ENCODE assay signal across 8 cellular contexts in genomic region chr1:54229281-54229891, GRCh38. TPM values are rescaled to one million over a fixed set of nuclear protein-coding genes. Genes with fewer than 3 reads are reported as not detected.
DNase-seq lines count a peak whose midpoint lies in the region; ATAC-seq lines count a peak whose summit lies in the region.

No MANE protein-coding gene starts in this region.

- ATAC-seq in activated CD8-positive, alpha-beta memory T cell treated with anti-CD3 and anti-CD28 coated beads, Interleukin-2, amount 10 ng/mL, durations not matched to agents 7 days and 5 days: peak; percentile 50
- ATAC-seq in right cardiac atrium (peak; percentile 18 to 45), HG03159 (IDR thresholded peaks at IDR 0.05; ENCODE audit: unreplicated experiment) (no peak), HG03025 (IDR thresholded peaks at IDR 0.05; ENCODE audit: low FRiP score, unreplicated experiment) (no peak)
- ATAC-seq in stimulated activated naive CD8-positive, alpha-beta T cell treated with anti-CD3 and anti-CD28 coated beads, Interleukin-15, Interleukin-2, amounts not matched to agents 100 U/mL and 50 U/mL, for 24 hours: peak; percentile 74

- peak; percentile 66 for DNase-seq in activated CD8-positive, alpha-beta memory T cell treated with anti-CD3 and anti-CD28 coated beads, Interleukin-2, amount 10 ng/mL, durations not matched to agents 7 days and 5 days
- DNase-seq in activated CD8-positive, alpha-beta memory T cell treated with anti-CD3 and anti-CD28 coated beads, Interleukin-2, amount 50 U/mL, for 4 hours: no peak
- DNase-seq in activated CD4-positive, alpha-beta T cell treated with anti-CD3 and anti-CD28 coated beads, Interleukin-2, amount 10 ng/mL, durations not matched to agents 7 days and 5 days: peak; percentile 10
- DNase-seq in right cardiac atrium (peak in 1 of 3 donors; percentile 39), midbrain (lab: John Stamatoyannopoulos, UW) (no peak)
- peak; percentile 65 for DNase-seq in stimulated activated naive CD8-positive, alpha-beta T cell treated with anti-CD3 and anti-CD28 coated beads, Interleukin-15, Interleukin-2, amounts not matched to agents 100 U/mL and 50 U/mL, for 24 hours

- H3K9me3 ChIP-seq in right cardiac atrium (ENCODE audit: control insufficient read depth, low read length): no peaks in the 10 kb centered on the region

- H3K27me3 Mint-ChIP-seq in activated CD8-positive, alpha-beta memory T cell treated with anti-CD3 and anti-CD28 coated beads, Interleukin-2, amount 10 ng/mL, durations not matched to agents 7 days and 5 days: no peaks in the 10 kb centered on the region
- no peaks in the 10 kb centered on the region for H3K27me3 Mint-ChIP-seq in activated CD4-positive, alpha-beta T cell treated with anti-CD3 and anti-CD28 coated beads, Interleukin-2, amount 10 ng/mL, durations not matched to agents 7 days and 5 days

- no peak overlapping the region for H3K4me3 ChIP-seq in right cardiac atrium (ENCODE audit: low read length)

- peak overlapping the region; percentile 76 for H3K27ac Mint-ChIP-seq in activated CD8-positive, alpha-beta memory T cell treated with anti-CD3 and anti-CD28 coated beads, Interleukin-2, amount 10 ng/mL, durations not matched to agents 7 days and 5 days
- peak overlapping the region; percentile 76 for H3K27ac Mint-ChIP-seq in activated CD4-positive, alpha-beta T cell treated with anti-CD3 and anti-CD28 coated beads, Interleukin-2, amount 10 ng/mL, durations not matched to agents 7 days and 5 days

- H3K4me3 Mint-ChIP-seq in activated CD8-positive, alpha-beta memory T cell treated with anti-CD3 and anti-CD28 coated beads, Interleukin-2, amount 10 ng/mL, durations not matched to agents 7 days and 5 days: peak overlapping the region; percentile 65
- peak overlapping the region; percentile 54 for H3K4me3 Mint-ChIP-seq in activated CD4-positive, alpha-beta T cell treated with anti-CD3 and anti-CD28 coated beads, Interleukin-2, amount 10 ng/mL, durations not matched to agents 7 days and 5 days

- no peaks in the 10 kb centered on the region for H3K9me3 Mint-ChIP-seq in activated CD8-positive, alpha-beta memory T cell treated with anti-CD3 and anti-CD28 coated beads, Interleukin-2, amount 10 ng/mL, durations not matched to agents 7 days and 5 days (ENCODE audit: low read depth)
- no peaks in the 10 kb centered on the region for H3K9me3 Mint-ChIP-seq in activated CD4-positive, alpha-beta T cell treated with anti-CD3 and anti-CD28 coated beads, Interleukin-2, amount 10 ng/mL, durations not matched to agents 7 days and 5 days

- 51% methylated on average over 11 of the region's 11 CpGs for WGBS in right cardiac atrium

- no peak overlapping the region for H3K27ac ChIP-seq in right cardiac atrium (ENCODE audit: low read length)

- H3K27me3 ChIP-seq in right cardiac atrium (ENCODE audit: control insufficient read depth, insufficient read depth): no peaks in the 10 kb centered on the region

- POLR2A ChIA-PET in activated CD4-positive, alpha-beta T cell treated with anti-CD3 and anti-CD28 coated beads, Interleukin-2, amount 10 ng/mL, durations not matched to agents 7 days and 5 days (lab: Charles Lee): no interaction called here

- H3K4me1 ChIP-seq in right cardiac atrium (ENCODE audit: control insufficient read depth, insufficient read depth, low read length): no peaks in the 10 kb centered on the region

- peaks cover 17% of the 10 kb centered on the region for H3K36me3 Mint-ChIP-seq in activated CD8-positive, alpha-beta memory T cell treated with anti-CD3 and anti-CD28 coated beads, Interleukin-2, amount 10 ng/mL, durations not matched to agents 7 days and 5 days
- peaks cover 11% of the 10 kb centered on the region for H3K36me3 Mint-ChIP-seq in activated CD4-positive, alpha-beta T cell treated with anti-CD3 and anti-CD28 coated beads, Interleukin-2, amount 10 ng/mL, durations not matched to agents 7 days and 5 days (ENCODE audit: low read depth)

- CTCF ChIA-PET in activated CD8-positive, alpha-beta memory T cell treated with anti-CD3 and anti-CD28 coated beads, Interleukin-2, amount 10 ng/mL, durations not matched to agents 7 days and 5 days (lab: Charles Lee): no interaction called here
- CTCF ChIA-PET in activated CD4-positive, alpha-beta T cell treated with anti-CD3 and anti-CD28 coated beads, Interleukin-2, amount 10 ng/mL, durations not matched to agents 7 days and 5 days (lab: Charles Lee): interaction anchor here (0.6 to 1.3 kb wide), 4 partner anchors 13 to 54 kb away, joined by 3 to 4 read pairs (median 3); partner anchors contain the start of genes CYB5RL and MRPL37

- H3K4me1 Mint-ChIP-seq in activated CD8-positive, alpha-beta memory T cell treated with anti-CD3 and anti-CD28 coated beads, Interleukin-2, amount 10 ng/mL, durations not matched to agents 7 days and 5 days: peaks cover 39% of the 10 kb centered on the region
- H3K4me1 Mint-ChIP-seq in activated CD4-positive, alpha-beta T cell treated with anti-CD3 and anti-CD28 coated beads, Interleukin-2, amount 10 ng/mL, durations not matched to agents 7 days and 5 days: peaks cover 27% of the 10 kb centered on the region

- intact Hi-C loops in right cardiac atrium (cut with DNase I): no loop called here

RNA-seq across cellular contexts. Expression of gene MRPL37, which starts 29.4 kb away (rescaled TPM):
- total RNA-seq in activated CD8-positive, alpha-beta memory T cell treated with anti-CD3 and anti-CD28 coated beads, Interleukin-2, amount 10 ng/mL, durations not matched to agents 7 days and 5 days: 100 to 1,000 TPM; 122 to 147 TPM
- 10 to 100 TPM; 93.8 to 95.2 TPM for total RNA-seq in activated CD4-positive, alpha-beta T cell treated with anti-CD3 and anti-CD28 coated beads, Interleukin-2, amount 10 ng/mL, durations not matched to agents 7 days and 5 days
- total RNA-seq in right cardiac atrium: 10 to 100 TPM; 53.1 to 57.1 (median 55.7) TPM
- polyA plus RNA-seq in right cardiac atrium: 53.9 TPM

RNA-seq across cellular contexts. Expression of gene CYB5RL, which starts 29.6 kb away (rescaled TPM):
- total RNA-seq in activated CD8-positive, alpha-beta memory T cell treated with anti-CD3 and anti-CD28 coated beads, Interleukin-2, amount 10 ng/mL, durations not matched to agents 7 days and 5 days: 10 to 100 TPM; 14.5 to 17.0 TPM
- 10 to 100 TPM; 10.8 to 13.4 TPM for total RNA-seq in activated CD4-positive, alpha-beta T cell treated with anti-CD3 and anti-CD28 coated beads, Interleukin-2, amount 10 ng/mL, durations not matched to agents 7 days and 5 days
- total RNA-seq in right cardiac atrium: 1 to 10 TPM; 3.0 to 6.4 (median 5.5) TPM
- 3.2 TPM for polyA plus RNA-seq in right cardiac atrium

Comparison
In these comparisons a context has a peak if more than half of its experiments do, and no peak if none do; other contexts are left out.
1. DNase-seq: peak in activated CD8-positive, alpha-beta memory T cell treated with anti-CD3 and anti-CD28 coated beads, Interleukin-2, amount 10 ng/mL, durations not matched to agents 7 days and 5 days (single experiment), activated CD4-positive, alpha-beta T cell treated with anti-CD3 and anti-CD28 coated beads, Interleukin-2, amount 10 ng/mL, durations not matched to agents 7 days and 5 days (single experiment) and stimulated activated naive CD8-positive, alpha-beta T cell treated with anti-CD3 and anti-CD28 coated beads, Interleukin-15, Interleukin-2, amounts not matched to agents 100 U/mL and 50 U/mL, for 24 hours (single experiment); none in activated CD8-positive, alpha-beta memory T cell treated with anti-CD3 and anti-CD28 coated beads, Interleukin-2, amount 50 U/mL, for 4 hours (single experiment) and midbrain (single experiment).
2. ATAC-seq: peak in activated CD8-positive, alpha-beta memory T cell treated with anti-CD3 and anti-CD28 coated beads, Interleukin-2, amount 10 ng/mL, durations not matched to agents 7 days and 5 days (single experiment), right cardiac atrium (2 of 2) and stimulated activated naive CD8-positive, alpha-beta T cell treated with anti-CD3 and anti-CD28 coated beads, Interleukin-15, Interleukin-2, amounts not matched to agents 100 U/mL and 50 U/mL, for 24 hours (single experiment); none in HG03159 (single experiment) and HG03025 (single experiment).